In the genomic region with DNA sequence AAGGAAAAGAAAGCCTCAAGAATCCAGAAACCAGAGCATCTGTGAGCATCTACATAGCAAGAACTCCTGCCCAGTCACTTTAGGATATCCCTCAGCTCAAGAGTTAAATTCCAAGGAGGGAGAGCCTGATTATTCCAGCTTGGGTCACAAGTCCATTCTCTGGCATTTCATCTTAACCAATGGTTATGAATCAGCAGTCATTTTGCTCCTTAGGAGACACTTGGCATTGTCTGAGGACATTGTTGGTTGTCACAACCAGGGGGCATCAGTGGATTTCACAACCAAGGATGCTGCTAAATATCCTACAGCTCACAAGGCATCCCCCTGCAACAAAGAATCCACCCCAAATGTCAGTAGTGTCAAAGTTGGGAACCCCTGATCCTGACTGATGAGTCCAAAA, we compare ENCODE assay signal across 22 cellular contexts. TPM values are rescaled to one million over a fixed set of nuclear protein-coding genes. Genes with fewer than 3 reads are reported as not detected.
DNase-seq lines count a peak whose midpoint lies in the region; ATAC-seq, FAIRE-seq and TF ChIP-seq lines count a peak whose summit lies in the region.
"Had no signal": no experiment of that assay in that cellular context is flagged by ENCODE, and none has a peak within 500 bp of the region (broad histone marks: within the 10 kb centered on the region; RNA-seq: fewer than 3 reads in every experiment).

No MANE protein-coding gene starts in this region.

- H3K4me3 ChIP-seq in AG10803 (ENCODE audit: low read length) = no peak overlapping the region
- H3K4me3 ChIP-seq: cardiac muscle cell, heart left ventricle, right atrium auricular region had no signal

- no peak for FAIRE-seq in H54 (lab: Jason Lieb, UNC)

- no peak for ATAC-seq in HG02884 (IDR thresholded peaks at IDR 0.05; ENCODE audit: unreplicated experiment)
- ATAC-seq: activated naive CD8-positive, alpha-beta T cell treated with anti-CD3 and anti-CD28 coated beads, Interleukin-2, amount 50 U/mL, for 24 hours; heart left ventricle; stimulated activated effector memory CD8-positive, alpha-beta T cell treated with anti-CD3 and anti-CD28 coated beads, Interleukin-12 subunit alpha, Interleukin-12 subunit beta, amount 100 ng/mL, for 72 hours had no signal

- DNase-seq in AG10803 (ENCODE audit: low read depth) = peak; percentile 75
- DNase-seq in dermis blood vessel endothelial cell = peak; percentile 7
- peak; percentile 50 for DNase-seq in myocyte (ENCODE audit: low read depth)
- DNase-seq in NCI-H82 (lab: John Stamatoyannopoulos, UW) = no peak
- DNase-seq in islet precursor cell = no peak
- DNase-seq in H54 (ENCODE audit: insufficient read length, low spot score) = no peak
- DNase-seq: activated CD4-positive, alpha-beta T cell treated with anti-CD3 and anti-CD28 coated beads for 48 hours; activated CD8-positive, alpha-beta memory T cell treated with anti-CD3 and anti-CD28 coated beads, Interleukin-2, amount 50 U/mL, for 4 hours; activated naive CD8-positive, alpha-beta T cell treated with anti-CD3 and anti-CD28 coated beads, Interleukin-2, amount 50 U/mL, for 24 hours; AML-193; GOT3; heart left ventricle; NCI-H187; NCI-H226; NK-92 treated with Interleukin-12 subunit alpha and Interleukin-12 subunit beta, amount 100 ng/mL, for 24 hours; RPMI8226; SW 1271 had no signal

- no peak for TF ChIP-seq EP300 in Ishikawa (IDR thresholded peaks at IDR 0.05; ENCODE audit: borderline replicate concordance)

- TF ChIP-seq POLR2A in H54 (IDR thresholded peaks at IDR 0.05; ENCODE audit: low read depth, low read length) = no peak

- TF ChIP-seq CTCF in AG10803 (conservative IDR thresholded peaks at IDR 0.05; ENCODE audit: low read length) = no peak; the same call in 1 of the 2 replicates

- TF ChIP-seq RAD21 in Ishikawa (IDR thresholded peaks at IDR 0.05; ENCODE audit: low read depth) = peak; percentile 31; the same call in 1 of the 2 replicates

TF ChIP-seq in Ishikawa, 13 proteins besides CTCF, POLR2A, EP300 and RAD21:
- no peak for TF ChIP-seq TEAD4 (IDR thresholded peaks at IDR 0.05)
- TF ChIP-seq, protein P1, sequence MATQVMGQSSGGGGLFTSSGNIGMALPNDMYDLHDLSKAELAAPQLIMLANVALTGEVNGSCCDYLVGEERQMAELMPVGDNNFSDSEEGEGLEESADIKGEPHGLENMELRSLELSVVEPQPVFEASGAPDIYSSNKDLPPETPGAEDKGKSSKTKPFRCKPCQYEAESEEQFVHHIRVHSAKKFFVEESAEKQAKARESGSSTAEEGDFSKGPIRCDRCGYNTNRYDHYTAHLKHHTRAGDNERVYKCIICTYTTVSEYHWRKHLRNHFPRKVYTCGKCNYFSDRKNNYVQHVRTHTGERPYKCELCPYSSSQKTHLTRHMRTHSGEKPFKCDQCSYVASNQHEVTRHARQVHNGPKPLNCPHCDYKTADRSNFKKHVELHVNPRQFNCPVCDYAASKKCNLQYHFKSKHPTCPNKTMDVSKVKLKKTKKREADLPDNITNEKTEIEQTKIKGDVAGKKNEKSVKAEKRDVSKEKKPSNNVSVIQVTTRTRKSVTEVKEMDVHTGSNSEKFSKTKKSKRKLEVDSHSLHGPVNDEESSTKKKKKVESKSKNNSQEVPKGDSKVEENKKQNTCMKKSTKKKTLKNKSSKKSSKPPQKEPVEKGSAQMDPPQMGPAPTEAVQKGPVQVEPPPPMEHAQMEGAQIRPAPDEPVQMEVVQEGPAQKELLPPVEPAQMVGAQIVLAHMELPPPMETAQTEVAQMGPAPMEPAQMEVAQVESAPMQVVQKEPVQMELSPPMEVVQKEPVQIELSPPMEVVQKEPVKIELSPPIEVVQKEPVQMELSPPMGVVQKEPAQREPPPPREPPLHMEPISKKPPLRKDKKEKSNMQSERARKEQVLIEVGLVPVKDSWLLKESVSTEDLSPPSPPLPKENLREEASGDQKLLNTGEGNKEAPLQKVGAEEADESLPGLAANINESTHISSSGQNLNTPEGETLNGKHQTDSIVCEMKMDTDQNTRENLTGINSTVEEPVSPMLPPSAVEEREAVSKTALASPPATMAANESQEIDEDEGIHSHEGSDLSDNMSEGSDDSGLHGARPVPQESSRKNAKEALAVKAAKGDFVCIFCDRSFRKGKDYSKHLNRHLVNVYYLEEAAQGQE (IDR thresholded peaks at IDR 0.05; ENCODE audit: low read depth) = no peak
- TF ChIP-seq FOXM1 (IDR thresholded peaks at IDR 0.05; ENCODE audit: borderline replicate concordance, low read depth) = no peak
- no peak for TF ChIP-seq TAF1 (IDR thresholded peaks at IDR 0.05; ENCODE audit: low read depth)
- no peak for TF ChIP-seq CEBPB (IDR thresholded peaks at IDR 0.05)
- TF ChIP-seq YY1 (IDR thresholded peaks at IDR 0.05; ENCODE audit: low read depth) = no peak
- TF ChIP-seq TCF12 (IDR thresholded peaks at IDR 0.05; ENCODE audit: low read depth) = no peak
- TF ChIP-seq, protein P2, sequence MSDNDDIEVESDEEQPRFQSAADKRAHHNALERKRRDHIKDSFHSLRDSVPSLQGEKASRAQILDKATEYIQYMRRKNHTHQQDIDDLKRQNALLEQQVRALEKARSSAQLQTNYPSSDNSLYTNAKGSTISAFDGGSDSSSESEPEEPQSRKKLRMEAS (IDR thresholded peaks at IDR 0.05) = no peak
- no peak for TF ChIP-seq ZBTB7A (IDR thresholded peaks at IDR 0.05; ENCODE audit: low read depth)
- no peak for TF ChIP-seq CREB1 (IDR thresholded peaks at IDR 0.05; ENCODE audit: low read depth)
- no peak for TF ChIP-seq EGR1 (IDR thresholded peaks at IDR 0.05)
- TF ChIP-seq, protein P3, sequence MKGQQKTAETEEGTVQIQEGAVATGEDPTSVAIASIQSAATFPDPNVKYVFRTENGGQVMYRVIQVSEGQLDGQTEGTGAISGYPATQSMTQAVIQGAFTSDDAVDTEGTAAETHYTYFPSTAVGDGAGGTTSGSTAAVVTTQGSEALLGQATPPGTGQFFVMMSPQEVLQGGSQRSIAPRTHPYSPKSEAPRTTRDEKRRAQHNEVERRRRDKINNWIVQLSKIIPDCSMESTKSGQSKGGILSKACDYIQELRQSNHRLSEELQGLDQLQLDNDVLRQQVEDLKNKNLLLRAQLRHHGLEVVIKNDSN (IDR thresholded peaks at IDR 0.05) = no peak
- no peak for TF ChIP-seq NFIC (IDR thresholded peaks at IDR 0.05)

RNA-seq across cellular contexts. Expression of a gene that starts 51.0 kb away (rescaled TPM):
- total RNA-seq in dermis blood vessel endothelial cell = 39.9 and 106 TPM in 2 replicates
- 21.9 and 24.9 TPM in 2 replicates for total RNA-seq in myocyte
- polyA plus RNA-seq in myocyte (2012) = 363 TPM

Comparison
In these comparisons a context has a peak if more than half of its experiments do, and no peak if none do; other contexts are left out.
1. DNase-seq: peak in AG10803 (single experiment), dermis blood vessel endothelial cell (single experiment) and myocyte (single experiment); none in NCI-H82 (single experiment), islet precursor cell (single experiment) and H54 (single experiment).